Comparison of ENCODE assay signal across 9 cellular contexts in the genomic region with DNA sequence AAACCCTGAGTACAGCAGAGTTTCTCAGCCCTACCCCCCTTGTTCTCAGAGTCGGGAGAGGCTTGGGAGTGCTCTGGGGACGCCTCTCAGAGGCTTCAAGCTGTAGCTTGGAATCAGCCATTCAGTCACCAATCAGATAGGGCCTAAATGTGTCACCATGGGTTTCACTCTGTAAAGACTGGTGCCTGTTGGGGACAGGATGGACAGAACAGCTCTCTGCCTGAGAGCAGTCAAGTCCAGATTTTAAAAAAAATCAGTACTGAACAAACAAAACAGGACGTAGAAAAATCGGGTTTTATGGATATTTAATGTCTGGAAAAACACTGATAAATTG. TPM values are rescaled to one million over a fixed set of nuclear protein-coding genes. Genes with fewer than 3 reads are reported as not detected.
DNase-seq lines count a peak whose midpoint lies in the region; ATAC-seq and TF ChIP-seq lines count a peak whose summit lies in the region.
"Had no signal": no experiment of that assay in that cellular context is flagged by ENCODE, and none has a peak within 500 bp of the region (broad histone marks: within the 10 kb centered on the region; RNA-seq: fewer than 3 reads in every experiment).

No MANE protein-coding gene starts in this region.

- peak overlapping the region; percentile 94 for H3K4me3 ChIP-seq in iPS-11a (ENCODE audit: low read depth, low read length)

- H3K27me3 Mint-ChIP-seq in activated CD8-positive, alpha-beta T cell treated with anti-CD3 and anti-CD28 coated beads for 36 hours = no peaks in the 10 kb centered on the region
- H3K27me3 Mint-ChIP-seq in stimulated activated naive CD8-positive, alpha-beta T cell treated with anti-CD3 and anti-CD28 coated beads, Interleukin-15, amount 100 ng/mL, for 72 hours = no peaks in the 10 kb centered on the region

- H3K4me1 Mint-ChIP-seq in activated CD8-positive, alpha-beta T cell treated with anti-CD3 and anti-CD28 coated beads for 36 hours (ENCODE audit: low read depth) = peaks cover 46% of the 10 kb centered on the region
- peaks cover 61% of the 10 kb centered on the region for H3K4me1 Mint-ChIP-seq in stimulated activated naive CD8-positive, alpha-beta T cell treated with anti-CD3 and anti-CD28 coated beads, Interleukin-15, amount 100 ng/mL, for 72 hours

- no peak for TF ChIP-seq CTCF in activated CD8-positive, alpha-beta T cell treated with anti-CD3 and anti-CD28 coated beads for 36 hours (IDR thresholded peaks at IDR 0.05)

- H3K36me3 Mint-ChIP-seq in activated CD8-positive, alpha-beta T cell treated with anti-CD3 and anti-CD28 coated beads for 36 hours (ENCODE audit: low read depth) = peaks cover 44% of the 10 kb centered on the region

- H3K4me3 Mint-ChIP-seq in activated CD8-positive, alpha-beta T cell treated with anti-CD3 and anti-CD28 coated beads for 36 hours = peak overlapping the region; percentile 97
- H3K4me3 Mint-ChIP-seq in stimulated activated naive CD8-positive, alpha-beta T cell treated with anti-CD3 and anti-CD28 coated beads, Interleukin-15, amount 100 ng/mL, for 72 hours = peak overlapping the region; percentile 97 to 98

- POLR2A ChIA-PET in activated CD8-positive, alpha-beta T cell treated with anti-CD3 and anti-CD28 coated beads for 36 hours (lab: Charles Lee) = interaction anchor here (0.7 to 1.7 kb wide), 9 partner anchors 8 to 1723 kb away, joined by 3 to 4 read pairs (median 3); a partner anchor contains a TSS

- intact Hi-C loops in activated CD8-positive, alpha-beta T cell treated with anti-CD3 and anti-CD28 coated beads for 36 hours (cut with micrococcal nuclease) = loop anchor here (10.0 kb wide), 1 partner anchor 60 kb away; no protein-coding TSS in a partner anchor

- H3K27ac Mint-ChIP-seq in activated CD8-positive, alpha-beta T cell treated with anti-CD3 and anti-CD28 coated beads for 36 hours = peak overlapping the region; percentile 98
- H3K27ac Mint-ChIP-seq in stimulated activated naive CD8-positive, alpha-beta T cell treated with anti-CD3 and anti-CD28 coated beads, Interleukin-15, amount 100 ng/mL, for 72 hours = peak overlapping the region; percentile 97 to 99

- ATAC-seq in activated CD4-positive, CD25-positive, alpha-beta regulatory T cell treated with anti-CD3 and anti-CD28 coated beads, Interleukin-2, amount 50 U/mL, for 24 hours = peak; percentile 25 to 46
- peak; percentile 18 for ATAC-seq in activated CD8-positive, alpha-beta T cell treated with anti-CD3 and anti-CD28 coated beads for 36 hours
- ATAC-seq in stimulated activated naive CD8-positive, alpha-beta T cell treated with anti-CD3 and anti-CD28 coated beads, Interleukin-15, amount 100 ng/mL, for 72 hours = peak; percentile 42
- no peak for ATAC-seq in HG03571 (IDR thresholded peaks at IDR 0.05; ENCODE audit: unreplicated experiment)

- CTCF ChIA-PET in activated CD8-positive, alpha-beta T cell treated with anti-CD3 and anti-CD28 coated beads for 36 hours (lab: Charles Lee) = interaction anchor here (1.0 to 1.4 kb wide), 2 partner anchors 12 to 32 kb away, joined by 3 to 4 read pairs; no protein-coding TSS in a partner anchor

- DNase-seq in activated CD4-positive, CD25-positive, alpha-beta regulatory T cell treated with anti-CD3 and anti-CD28 coated beads, Interleukin-2, amount 50 U/mL, for 72 hours = no peak
- DNase-seq in activated CD8-positive, alpha-beta T cell treated with anti-CD3 and anti-CD28 coated beads for 36 hours = no peak
- peak in 1 of 2 donors; percentile 19 for DNase-seq in stimulated activated naive CD8-positive, alpha-beta T cell treated with anti-CD3 and anti-CD28 coated beads, Interleukin-15, amount 100 ng/mL, for 72 hours
- DNase-seq in NCI-H187 treated with DMSO at 0.1 percent for 48 hours (lab: John Stamatoyannopoulos, UW) (no peak), ecto neural progenitor cell (ENCODE audit: low spot score) (no peak)
- DNase-seq: NCI-H2171 had no signal

- H3K9me3 Mint-ChIP-seq in activated CD8-positive, alpha-beta T cell treated with anti-CD3 and anti-CD28 coated beads for 36 hours = no peaks in the 10 kb centered on the region
- no peaks in the 10 kb centered on the region for H3K9me3 Mint-ChIP-seq in stimulated activated naive CD8-positive, alpha-beta T cell treated with anti-CD3 and anti-CD28 coated beads, Interleukin-15, amount 100 ng/mL, for 72 hours

RNA-seq across cellular contexts. Expression of a gene that starts 1.3 kb away (rescaled TPM):
- 10 to 100 TPM; 27.6 to 29.6 TPM for total RNA-seq in activated CD8-positive, alpha-beta T cell treated with anti-CD3 and anti-CD28 coated beads for 36 hours
